ENCODE assay signal across 14 cellular contexts in genomic region chr1:44499306-44499705, GRCh38.
"Had no signal": no experiment of that assay in that cellular context is flagged by ENCODE, and none has a peak within 500 bp of the region (broad histone marks: within the 10 kb centered on the region; RNA-seq: fewer than 3 reads in every experiment).

No MANE protein-coding gene starts in this region.

- H3K27me3 Mint-ChIP-seq: activated B cell treated with CpG ODN at 0.5 μM for 24 hours had no signal

- H3K9me3 ChIP-seq: gastroesophageal sphincter, tibial nerve had no signal

- H3K4me3 ChIP-seq: gastroesophageal sphincter, lung, skin epidermis, tibial nerve had no signal

- H3K4me1 Mint-ChIP-seq: activated CD4-positive, alpha-beta T cell treated with anti-CD3 and anti-CD28 coated beads, Interleukin-2, amount 10 ng/mL, durations not matched to agents 7 days and 5 days had no signal

- H3K36me3 ChIP-seq: gastroesophageal sphincter, tibial nerve had no signal

- H3K27ac ChIP-seq: epithelial cell of prostate, gastroesophageal sphincter, skin epidermis had no signal

- H3K9me3 Mint-ChIP-seq: activated B cell treated with CpG ODN at 0.5 μM for 24 hours; activated CD4-positive, alpha-beta T cell treated with anti-CD3 and anti-CD28 coated beads, Interleukin-2, amount 10 ng/mL, durations not matched to agents 7 days and 5 days; effector memory CD8-positive, alpha-beta T cell had no signal

- H3K27me3 ChIP-seq: tibial nerve had no signal

- ATAC-seq: effector memory CD8-positive, alpha-beta T cell; gastroesophageal sphincter had no signal

- DNase-seq: activated B cell treated with CpG ODN at 0.5 μM for 24 hours; activated CD4-positive, alpha-beta T cell treated with anti-CD3 and anti-CD28 coated beads, Interleukin-2, amount 10 ng/mL, durations not matched to agents 7 days and 5 days; activated CD8-positive, alpha-beta memory T cell treated with anti-CD3 and anti-CD28 coated beads for 24 hours; activated naive CD4-positive, alpha-beta T cell treated with Interleukin-2 at 50 U/mL for 16 hours; central memory CD4-positive, alpha-beta T cell; cortex of kidney; effector memory CD8-positive, alpha-beta T cell; midbrain; T-helper 9 cell had no signal

- H3K27ac Mint-ChIP-seq: activated B cell treated with CpG ODN at 0.5 μM for 24 hours; activated CD4-positive, alpha-beta T cell treated with anti-CD3 and anti-CD28 coated beads, Interleukin-2, amount 10 ng/mL, durations not matched to agents 7 days and 5 days; effector memory CD8-positive, alpha-beta T cell had no signal

- H3K4me3 Mint-ChIP-seq: activated B cell treated with CpG ODN at 0.5 μM for 24 hours; activated CD4-positive, alpha-beta T cell treated with anti-CD3 and anti-CD28 coated beads, Interleukin-2, amount 10 ng/mL, durations not matched to agents 7 days and 5 days; effector memory CD8-positive, alpha-beta T cell had no signal
